2 cellular contexts compared by ENCODE assay signal in the genomic region with DNA sequence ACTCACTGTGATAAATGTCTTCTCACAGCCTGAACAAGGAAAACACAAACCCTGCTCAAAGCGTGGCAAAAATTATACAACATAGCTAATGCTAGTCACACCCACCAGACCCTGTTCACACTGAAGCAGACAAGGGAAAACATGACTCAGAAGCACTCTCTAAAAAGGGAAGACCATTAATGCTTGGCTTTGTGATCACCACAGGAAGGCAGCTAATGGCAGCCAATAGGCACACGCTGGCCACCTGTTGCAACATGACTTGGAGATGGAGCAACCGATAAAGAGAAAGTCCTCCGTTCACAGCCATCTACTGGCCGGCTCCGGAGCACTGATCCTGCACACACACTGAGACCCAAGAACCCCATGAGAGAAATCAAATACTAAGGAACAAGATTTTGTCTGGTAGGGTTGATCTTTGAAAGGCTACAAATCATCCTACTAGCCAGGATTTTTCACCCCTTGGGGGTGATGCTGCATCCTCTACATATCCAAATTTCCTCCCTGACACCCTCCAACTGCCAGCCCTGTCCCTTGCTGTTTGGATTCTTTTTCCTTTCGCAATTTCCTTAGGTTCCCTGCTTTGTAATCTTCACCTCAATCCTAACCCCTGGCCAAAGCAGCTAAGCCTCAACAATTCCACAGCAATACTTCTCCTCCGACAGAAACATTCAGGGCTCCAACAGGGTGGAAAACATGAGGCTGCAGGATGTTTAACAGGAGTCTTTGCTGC.
TF ChIP-seq lines count a peak whose summit lies in the region.

No MANE protein-coding gene starts in this region.

TF ChIP-seq in GM23338, 12 proteins besides CTCF, POLR2A, EP300 and RAD21 (continues in another document):
- TF ChIP-seq CREB1 (CRISPR knock-in tag; IDR thresholded peaks at IDR 0.05; ENCODE audit: low read depth) (no peak), NANOG (IDR thresholded peaks at IDR 0.05; ENCODE audit: borderline replicate concordance) (no peak), STAT1 (IDR thresholded peaks at IDR 0.05; ENCODE audit: unreplicated experiment) (no peak), JUNB (IDR thresholded peaks at IDR 0.05; ENCODE audit: unreplicated experiment) (no peak), EZH2 (IDR thresholded peaks at IDR 0.05; ENCODE audit: low read depth, unreplicated experiment) (no peak), ZNF331 (CRISPR knock-in tag; IDR thresholded peaks at IDR 0.05; ENCODE audit: low read depth) (no peak)
- TF ChIP-seq, protein P1, sequence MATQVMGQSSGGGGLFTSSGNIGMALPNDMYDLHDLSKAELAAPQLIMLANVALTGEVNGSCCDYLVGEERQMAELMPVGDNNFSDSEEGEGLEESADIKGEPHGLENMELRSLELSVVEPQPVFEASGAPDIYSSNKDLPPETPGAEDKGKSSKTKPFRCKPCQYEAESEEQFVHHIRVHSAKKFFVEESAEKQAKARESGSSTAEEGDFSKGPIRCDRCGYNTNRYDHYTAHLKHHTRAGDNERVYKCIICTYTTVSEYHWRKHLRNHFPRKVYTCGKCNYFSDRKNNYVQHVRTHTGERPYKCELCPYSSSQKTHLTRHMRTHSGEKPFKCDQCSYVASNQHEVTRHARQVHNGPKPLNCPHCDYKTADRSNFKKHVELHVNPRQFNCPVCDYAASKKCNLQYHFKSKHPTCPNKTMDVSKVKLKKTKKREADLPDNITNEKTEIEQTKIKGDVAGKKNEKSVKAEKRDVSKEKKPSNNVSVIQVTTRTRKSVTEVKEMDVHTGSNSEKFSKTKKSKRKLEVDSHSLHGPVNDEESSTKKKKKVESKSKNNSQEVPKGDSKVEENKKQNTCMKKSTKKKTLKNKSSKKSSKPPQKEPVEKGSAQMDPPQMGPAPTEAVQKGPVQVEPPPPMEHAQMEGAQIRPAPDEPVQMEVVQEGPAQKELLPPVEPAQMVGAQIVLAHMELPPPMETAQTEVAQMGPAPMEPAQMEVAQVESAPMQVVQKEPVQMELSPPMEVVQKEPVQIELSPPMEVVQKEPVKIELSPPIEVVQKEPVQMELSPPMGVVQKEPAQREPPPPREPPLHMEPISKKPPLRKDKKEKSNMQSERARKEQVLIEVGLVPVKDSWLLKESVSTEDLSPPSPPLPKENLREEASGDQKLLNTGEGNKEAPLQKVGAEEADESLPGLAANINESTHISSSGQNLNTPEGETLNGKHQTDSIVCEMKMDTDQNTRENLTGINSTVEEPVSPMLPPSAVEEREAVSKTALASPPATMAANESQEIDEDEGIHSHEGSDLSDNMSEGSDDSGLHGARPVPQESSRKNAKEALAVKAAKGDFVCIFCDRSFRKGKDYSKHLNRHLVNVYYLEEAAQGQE (IDR thresholded peaks at IDR 0.05; ENCODE audit: unreplicated experiment), result no peak
- TF ChIP-seq, protein P2, sequence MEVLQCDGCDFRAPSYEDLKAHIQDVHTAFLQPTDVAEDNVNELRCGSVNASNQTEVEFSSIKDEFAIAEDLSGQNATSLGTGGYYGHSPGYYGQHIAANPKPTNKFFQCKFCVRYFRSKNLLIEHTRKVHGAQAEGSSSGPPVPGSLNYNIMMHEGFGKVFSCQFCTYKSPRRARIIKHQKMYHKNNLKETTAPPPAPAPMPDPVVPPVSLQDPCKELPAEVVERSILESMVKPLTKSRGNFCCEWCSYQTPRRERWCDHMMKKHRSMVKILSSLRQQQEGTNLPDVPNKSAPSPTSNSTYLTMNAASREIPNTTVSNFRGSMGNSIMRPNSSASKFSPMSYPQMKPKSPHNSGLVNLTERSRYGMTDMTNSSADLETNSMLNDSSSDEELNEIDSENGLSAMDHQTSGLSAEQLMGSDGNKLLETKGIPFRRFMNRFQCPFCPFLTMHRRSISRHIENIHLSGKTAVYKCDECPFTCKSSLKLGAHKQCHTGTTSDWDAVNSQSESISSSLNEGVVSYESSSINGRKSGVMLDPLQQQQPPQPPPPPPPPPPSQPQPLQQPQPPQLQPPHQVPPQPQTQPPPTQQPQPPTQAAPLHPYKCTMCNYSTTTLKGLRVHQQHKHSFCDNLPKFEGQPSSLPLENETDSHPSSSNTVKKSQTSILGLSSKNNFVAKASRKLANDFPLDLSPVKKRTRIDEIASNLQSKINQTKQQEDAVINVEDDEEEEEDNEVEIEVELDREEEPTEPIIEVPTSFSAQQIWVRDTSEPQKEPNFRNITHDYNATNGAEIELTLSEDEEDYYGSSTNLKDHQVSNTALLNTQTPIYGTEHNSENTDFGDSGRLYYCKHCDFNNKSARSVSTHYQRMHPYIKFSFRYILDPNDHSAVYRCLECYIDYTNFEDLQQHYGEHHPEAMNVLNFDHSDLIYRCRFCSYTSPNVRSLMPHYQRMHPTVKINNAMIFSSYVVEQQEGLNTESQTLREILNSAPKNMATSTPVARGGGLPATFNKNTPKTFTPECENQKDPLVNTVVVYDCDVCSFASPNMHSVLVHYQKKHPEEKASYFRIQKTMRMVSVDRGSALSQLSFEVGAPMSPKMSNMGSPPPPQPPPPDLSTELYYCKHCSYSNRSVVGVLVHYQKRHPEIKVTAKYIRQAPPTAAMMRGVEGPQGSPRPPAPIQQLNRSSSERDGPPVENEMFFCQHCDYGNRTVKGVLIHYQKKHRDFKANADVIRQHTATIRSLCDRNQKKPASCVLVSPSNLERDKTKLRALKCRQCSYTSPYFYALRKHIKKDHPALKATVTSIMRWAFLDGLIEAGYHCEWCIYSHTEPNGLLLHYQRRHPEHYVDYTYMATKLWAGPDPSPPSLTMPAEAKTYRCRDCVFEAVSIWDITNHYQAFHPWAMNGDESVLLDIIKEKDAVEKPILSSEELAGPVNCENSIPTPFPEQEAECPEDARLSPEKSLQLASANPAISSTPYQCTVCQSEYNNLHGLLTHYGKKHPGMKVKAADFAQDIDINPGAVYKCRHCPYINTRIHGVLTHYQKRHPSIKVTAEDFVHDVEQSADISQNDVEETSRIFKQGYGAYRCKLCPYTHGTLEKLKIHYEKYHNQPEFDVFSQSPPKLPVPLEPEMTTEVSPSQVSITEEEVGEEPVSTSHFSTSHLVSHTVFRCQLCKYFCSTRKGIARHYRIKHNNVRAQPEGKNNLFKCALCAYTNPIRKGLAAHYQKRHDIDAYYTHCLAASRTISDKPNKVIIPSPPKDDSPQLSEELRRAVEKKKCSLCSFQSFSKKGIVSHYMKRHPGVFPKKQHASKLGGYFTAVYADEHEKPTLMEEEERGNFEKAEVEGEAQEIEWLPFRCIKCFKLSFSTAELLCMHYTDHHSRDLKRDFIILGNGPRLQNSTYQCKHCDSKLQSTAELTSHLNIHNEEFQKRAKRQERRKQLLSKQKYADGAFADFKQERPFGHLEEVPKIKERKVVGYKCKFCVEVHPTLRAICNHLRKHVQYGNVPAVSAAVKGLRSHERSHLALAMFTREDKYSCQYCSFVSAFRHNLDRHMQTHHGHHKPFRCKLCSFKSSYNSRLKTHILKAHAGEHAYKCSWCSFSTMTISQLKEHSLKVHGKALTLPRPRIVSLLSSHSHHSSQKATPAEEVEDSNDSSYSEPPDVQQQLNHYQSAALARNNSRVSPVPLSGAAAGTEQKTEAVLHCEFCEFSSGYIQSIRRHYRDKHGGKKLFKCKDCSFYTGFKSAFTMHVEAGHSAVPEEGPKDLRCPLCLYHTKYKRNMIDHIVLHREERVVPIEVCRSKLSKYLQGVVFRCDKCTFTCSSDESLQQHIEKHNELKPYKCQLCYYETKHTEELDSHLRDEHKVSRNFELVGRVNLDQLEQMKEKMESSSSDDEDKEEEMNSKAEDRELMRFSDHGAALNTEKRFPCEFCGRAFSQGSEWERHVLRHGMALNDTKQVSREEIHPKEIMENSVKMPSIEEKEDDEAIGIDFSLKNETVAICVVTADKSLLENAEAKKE (CRISPR knock-in tag; IDR thresholded peaks at IDR 0.05), result no peak

TF ChIP-seq in GM12878, 131 proteins besides CTCF, POLR2A, EP300 and RAD21:
- TF ChIP-seq ZNF207 (IDR thresholded peaks at IDR 0.05; ENCODE audit: borderline replicate concordance), result no peak
- TF ChIP-seq IKZF2 (IDR thresholded peaks at IDR 0.05), result no peak
- TF ChIP-seq, protein P3, sequence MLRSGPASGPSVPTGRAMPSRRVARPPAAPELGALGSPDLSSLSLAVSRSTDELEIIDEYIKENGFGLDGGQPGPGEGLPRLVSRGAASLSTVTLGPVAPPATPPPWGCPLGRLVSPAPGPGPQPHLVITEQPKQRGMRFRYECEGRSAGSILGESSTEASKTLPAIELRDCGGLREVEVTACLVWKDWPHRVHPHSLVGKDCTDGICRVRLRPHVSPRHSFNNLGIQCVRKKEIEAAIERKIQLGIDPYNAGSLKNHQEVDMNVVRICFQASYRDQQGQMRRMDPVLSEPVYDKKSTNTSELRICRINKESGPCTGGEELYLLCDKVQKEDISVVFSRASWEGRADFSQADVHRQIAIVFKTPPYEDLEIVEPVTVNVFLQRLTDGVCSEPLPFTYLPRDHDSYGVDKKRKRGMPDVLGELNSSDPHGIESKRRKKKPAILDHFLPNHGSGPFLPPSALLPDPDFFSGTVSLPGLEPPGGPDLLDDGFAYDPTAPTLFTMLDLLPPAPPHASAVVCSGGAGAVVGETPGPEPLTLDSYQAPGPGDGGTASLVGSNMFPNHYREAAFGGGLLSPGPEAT (IDR thresholded peaks at IDR 0.05; ENCODE audit: low read depth), result peak; percentile 45; the same call in 1 of the 2 replicates
- TF ChIP-seq, protein P4, sequence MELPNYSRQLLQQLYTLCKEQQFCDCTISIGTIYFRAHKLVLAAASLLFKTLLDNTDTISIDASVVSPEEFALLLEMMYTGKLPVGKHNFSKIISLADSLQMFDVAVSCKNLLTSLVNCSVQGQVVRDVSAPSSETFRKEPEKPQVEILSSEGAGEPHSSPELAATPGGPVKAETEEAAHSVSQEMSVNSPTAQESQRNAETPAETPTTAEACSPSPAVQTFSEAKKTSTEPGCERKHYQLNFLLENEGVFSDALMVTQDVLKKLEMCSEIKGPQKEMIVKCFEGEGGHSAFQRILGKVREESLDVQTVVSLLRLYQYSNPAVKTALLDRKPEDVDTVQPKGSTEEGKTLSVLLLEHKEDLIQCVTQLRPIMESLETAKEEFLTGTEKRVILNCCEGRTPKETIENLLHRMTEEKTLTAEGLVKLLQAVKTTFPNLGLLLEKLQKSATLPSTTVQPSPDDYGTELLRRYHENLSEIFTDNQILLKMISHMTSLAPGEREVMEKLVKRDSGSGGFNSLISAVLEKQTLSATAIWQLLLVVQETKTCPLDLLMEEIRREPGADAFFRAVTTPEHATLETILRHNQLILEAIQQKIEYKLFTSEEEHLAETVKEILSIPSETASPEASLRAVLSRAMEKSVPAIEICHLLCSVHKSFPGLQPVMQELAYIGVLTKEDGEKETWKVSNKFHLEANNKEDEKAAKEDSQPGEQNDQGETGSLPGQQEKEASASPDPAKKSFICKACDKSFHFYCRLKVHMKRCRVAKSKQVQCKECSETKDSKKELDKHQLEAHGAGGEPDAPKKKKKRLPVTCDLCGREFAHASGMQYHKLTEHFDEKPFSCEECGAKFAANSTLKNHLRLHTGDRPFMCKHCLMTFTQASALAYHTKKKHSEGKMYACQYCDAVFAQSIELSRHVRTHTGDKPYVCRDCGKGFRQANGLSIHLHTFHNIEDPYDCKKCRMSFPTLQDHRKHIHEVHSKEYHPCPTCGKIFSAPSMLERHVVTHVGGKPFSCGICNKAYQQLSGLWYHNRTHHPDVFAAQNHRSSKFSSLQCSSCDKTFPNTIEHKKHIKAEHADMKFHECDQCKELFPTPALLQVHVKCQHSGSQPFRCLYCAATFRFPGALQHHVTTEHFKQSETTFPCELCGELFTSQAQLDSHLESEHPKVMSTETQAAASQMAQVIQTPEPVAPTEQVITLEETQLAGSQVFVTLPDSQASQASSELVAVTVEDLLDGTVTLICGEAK (IDR thresholded peaks at IDR 0.05; ENCODE audit: borderline replicate concordance), result no peak
- TF ChIP-seq MLLT1 (IDR thresholded peaks at IDR 0.05), result peak; percentile 49; the same call in 1 of the 2 replicates
- 0 out of 2 replicates have a peak, but pooled peaks have one; percentile 15 for TF ChIP-seq SPI1 (IDR thresholded peaks at IDR 0.05; ENCODE audit: borderline replicate concordance, insufficient read depth, low read depth, low read length)
